26 cellular contexts compared by ENCODE assay signal in genomic region chr20:23534801-23535593, GRCh38. TPM values are rescaled to one million over a fixed set of nuclear protein-coding genes. Genes with fewer than 3 reads are reported as not detected.
"Had no signal": no experiment of that assay in that cellular context is flagged by ENCODE, and none has a peak within 500 bp of the region (broad histone marks: within the 10 kb centered on the region; RNA-seq: fewer than 3 reads in every experiment).

No MANE protein-coding gene starts in this region.

- H3K4me2 ChIP-seq: SK-N-SH had no signal

- DNase-seq: activated CD4-positive, alpha-beta memory T cell treated with anti-CD3 and anti-CD28 coated beads, Interleukin-2, amount 10 ng/mL, durations not matched to agents 7 days and 5 days; activated CD4-positive, alpha-beta T cell treated with anti-CD3 and anti-CD28 coated beads for 36 hours; activated CD4-positive, alpha-beta T cell treated with anti-CD3 and anti-CD28 coated beads, Interleukin-2, amount 50 U/mL, for 1 hour; activated gamma-delta T cell treated with Interleukin-2 at 50 U/mL for 16 hours; activated naive CD4-positive, alpha-beta T cell treated with anti-CD3 and anti-CD28 coated beads, Interleukin-2, amount 10 ng/mL, durations not matched to agents 7 days and 5 days; activated naive CD8-positive, alpha-beta T cell treated with anti-CD3 and anti-CD28 coated beads for 36 hours; activated T-cell treated with anti-CD3 and anti-CD28 coated beads for 4 hours; activated T-cell treated with anti-CD3 and anti-CD28 coated beads, Interleukin-2, amount 50 U/mL, for 72 hours; Kasumi-1; KBM-7; NCI-H1048; NCI-H1694; NCI-H2029 treated with DMSO at 0.1 percent for 48 hours; NCI-H510A treated with DMSO at 0.1 percent for 48 hours; Peyer's patch; Right ventricle myocardium superior; SJCRH30; SK-N-SH; T-helper 1 cell had no signal

- H3K9ac ChIP-seq: SK-N-SH had no signal

- H3K27ac ChIP-seq: Peyer's patch, RWPE1, SJCRH30, VCaP had no signal

- H3K4me1 ChIP-seq: Peyer's patch, SJCRH30 had no signal

- H3K36me3 ChIP-seq: Peyer's patch, SJCRH30 had no signal

- H3K9me3 ChIP-seq: Peyer's patch, SJCRH30, SK-N-SH had no signal

- H3K27me3 ChIP-seq: Peyer's patch, SJCRH30 had no signal

- H3K4me3 ChIP-seq: Peyer's patch, SJCRH30 had no signal

- ATAC-seq: activated CD4-positive, alpha-beta T cell treated with anti-CD3 and anti-CD28 coated beads for 36 hours; activated T-cell treated with anti-CD3 and anti-CD28 coated beads, Interleukin-2, amount 50 U/mL, for 72 hours had no signal

RNA-seq across cellular contexts. Expression of gene CST9L, which starts 33.3 kb away (rescaled TPM):
- total RNA-seq: activated CD4-positive, alpha-beta memory T cell treated with anti-CD3 and anti-CD28 coated beads, Interleukin-2, amount 10 ng/mL, durations not matched to agents 7 days and 5 days; activated CD4-positive, alpha-beta T cell treated with anti-CD3 and anti-CD28 coated beads for 36 hours; activated CD8-positive, alpha-beta memory T cell treated with anti-CD3 and anti-CD28 coated beads for 36 hours; activated naive CD8-positive, alpha-beta T cell treated with anti-CD3 and anti-CD28 coated beads for 36 hours; activated T-cell treated with anti-CD3 and anti-CD28 coated beads, Interleukin-2, amount 50 U/mL, for 72 hours; activated T-helper 2 cell treated with anti-CD3 and anti-CD28 coated beads, Interferon-gamma antibody, Interleukin-2, Interleukin-4, amounts not matched to agents 10 μg/mL and 5 μg/mL and 100 μg/mL, durations not matched to agents 14 hours and 24 hours and 36 hours; cardiac septum; Peyer's patch; Right ventricle myocardium superior; SJCRH30; T-helper 2 cell treated with Interferon-gamma antibody and Interleukin-4, amounts not matched to agents 100 ng/mL and 5 ng/mL, for 36 hours had no signal
- polyA plus RNA-seq: adipose tissue, SK-N-SH had no signal

RNA-seq across cellular contexts. Expression of gene CST8, which starts 44.1 kb away (rescaled TPM):
- total RNA-seq: activated CD4-positive, alpha-beta memory T cell treated with anti-CD3 and anti-CD28 coated beads, Interleukin-2, amount 10 ng/mL, durations not matched to agents 7 days and 5 days; activated CD4-positive, alpha-beta T cell treated with anti-CD3 and anti-CD28 coated beads for 36 hours; activated CD8-positive, alpha-beta memory T cell treated with anti-CD3 and anti-CD28 coated beads for 36 hours; activated naive CD8-positive, alpha-beta T cell treated with anti-CD3 and anti-CD28 coated beads for 36 hours; activated T-cell treated with anti-CD3 and anti-CD28 coated beads, Interleukin-2, amount 50 U/mL, for 72 hours; activated T-helper 2 cell treated with anti-CD3 and anti-CD28 coated beads, Interferon-gamma antibody, Interleukin-2, Interleukin-4, amounts not matched to agents 10 μg/mL and 5 μg/mL and 100 μg/mL, durations not matched to agents 14 hours and 24 hours and 36 hours; cardiac septum; Peyer's patch; Right ventricle myocardium superior; SJCRH30; T-helper 2 cell treated with Interferon-gamma antibody and Interleukin-4, amounts not matched to agents 100 ng/mL and 5 ng/mL, for 36 hours had no signal
- polyA plus RNA-seq: adipose tissue, SK-N-SH had no signal
